27 cellular contexts compared by ENCODE assay signal in the genomic region with DNA sequence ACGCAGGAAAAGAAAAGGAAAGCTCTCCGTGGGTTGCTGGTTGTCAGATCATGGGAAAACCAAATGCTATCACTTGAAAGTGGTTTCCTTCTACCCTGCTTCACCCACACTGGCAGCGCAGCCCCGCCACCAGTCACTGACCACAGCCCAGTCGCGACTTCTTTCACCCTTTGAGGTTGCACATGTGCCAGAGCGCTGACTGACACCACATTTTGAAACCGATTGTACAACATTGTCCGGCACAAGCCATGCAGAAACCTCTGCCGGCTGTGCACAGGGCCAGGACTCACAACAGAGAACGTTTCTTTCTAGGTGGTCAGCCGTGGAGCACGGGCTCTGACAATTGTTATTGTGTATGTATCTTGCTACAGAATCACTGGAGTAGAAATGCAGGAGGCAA.
A peak's percentile ranks its signal among the peaks of the same experiment; 100 is the strongest.
DNase-seq lines count a peak whose midpoint lies in the region; ATAC-seq, FAIRE-seq and TF ChIP-seq lines count a peak whose summit lies in the region.
"Had no signal": no experiment of that assay in that cellular context is flagged by ENCODE, and none has a peak within 500 bp of the region (broad histone marks: within the 10 kb centered on the region; RNA-seq: fewer than 3 reads in every experiment).

No MANE protein-coding gene starts in this region.

- peak overlapping the region; percentile 41 for H2AFZ ChIP-seq in astrocyte (ENCODE audit: low read depth, low read length)
- H2AFZ ChIP-seq in H1 (ENCODE audit: low read length), result no peak overlapping the region

- H3K4me2 ChIP-seq in astrocyte (ENCODE audit: low read length), result peak overlapping the region; percentile 82
- H3K4me2 ChIP-seq in H1 (ENCODE audit: insufficient read depth in 1 of 2, low read depth in 2 of 2, low read length in 2 of 2), result no peak overlapping the region
- H3K4me2 ChIP-seq: BLaER1 treated with 17β-estradiol and CSF1 and Interleukin-3, amounts not matched to agents 10 nM and 100 nM; KMS-11 had no signal

- no peak overlapping the region for H2BK15ac ChIP-seq in H1 (ENCODE audit: low read length)

- H4K20me1 ChIP-seq in astrocyte (ENCODE audit: insufficient read depth, low read length) (no peaks in the 10 kb centered on the region), H1 (replicated peaks in 1 of 2; ENCODE audit: control insufficient read depth in 1 of 2, insufficient read depth in 2 of 2, low read length in 2 of 2) (no peaks in the 10 kb centered on the region)
- H4K20me1 ChIP-seq: BLaER1 treated with 17β-estradiol and CSF1 and Interleukin-3, amounts not matched to agents 10 nM and 100 nM had no signal

- intact Hi-C loops in lower lobe of right lung (cut with DNase I), result no loop called here

- no peak for FAIRE-seq in astrocyte (lab: Jason Lieb, UNC)
- no peak for FAIRE-seq in H1 (lab: Jason Lieb, UNC)
- FAIRE-seq: HTR-8/SVneo, RCC 7860 had no signal

- no peak overlapping the region for H3K14ac ChIP-seq in H1 (ENCODE audit: insufficient read length)

- H3K36me3 ChIP-seq in astrocyte (ENCODE audit: insufficient read depth, low read length) (no peaks in the 10 kb centered on the region), H1 (ENCODE audit: control insufficient read depth in 2 of 4, insufficient read depth in 4 of 4, low read length in 3 of 4) (no peaks in the 10 kb centered on the region), lower lobe of right lung (no peaks in the 10 kb centered on the region)
- H3K36me3 ChIP-seq: BLaER1 treated with 17β-estradiol and CSF1 and Interleukin-3, amounts not matched to agents 10 nM and 100 nM; SJCRH30 had no signal

- H3K79me2 ChIP-seq in astrocyte (ENCODE audit: insufficient read depth, low read length) (no peaks in the 10 kb centered on the region), H1 (ENCODE audit: control insufficient read depth in 1 of 2, insufficient read depth in 2 of 2, low read length in 2 of 2) (no peaks in the 10 kb centered on the region)

- 0 out of 2 replicates have a peak overlapping the region, but pooled peaks have one; percentile 54 for H4K8ac ChIP-seq in H1 (ENCODE audit: extremely low read depth, insufficient read depth, low read length)

- H3K27me3 ChIP-seq in astrocyte (ENCODE audit: insufficient read depth, low read length) (no peaks in the 10 kb centered on the region), H1 (replicated peaks in 1 of 4; ENCODE audit: control insufficient read depth in 3 of 4, extremely low read depth in 1 of 4, insufficient read depth in 3 of 4, low read length in 3 of 4) (no peaks in the 10 kb centered on the region), lower lobe of right lung (ENCODE audit: low read depth) (no peaks in the 10 kb centered on the region)
- H3K27me3 ChIP-seq: BLaER1 treated with 17β-estradiol and CSF1 and Interleukin-3, amounts not matched to agents 10 nM and 100 nM had no signal

- no peak for TF ChIP-seq RAD21 in H1 (IDR thresholded peaks at IDR 0.05 in 1 of 2, conservative IDR thresholded peaks at IDR 0.05 in 1 of 2; ENCODE audit: low read depth in 2 of 2, low read length in 2 of 2)

- no peak overlapping the region for H2AK5ac ChIP-seq in H1 (ENCODE audit: low read depth, low read length)

- no peak overlapping the region for H3K23ac ChIP-seq in H1 (ENCODE audit: insufficient read length)

- H3K4me1 Mint-ChIP-seq in astrocyte (ENCODE audit: low read depth, unreplicated experiment), result peaks cover 6% of the 10 kb centered on the region
- peaks cover 42% of the 10 kb centered on the region for H3K4me1 Mint-ChIP-seq in neural crest cell
- H3K4me1 Mint-ChIP-seq: CD8-positive, alpha-beta memory T cell had no signal

- H3K9me3 ChIP-seq in astrocyte (ENCODE audit: insufficient read depth, low read depth, low read length) (no peaks in the 10 kb centered on the region), H1 (ENCODE audit: insufficient read depth in 2 of 2, low read depth in 1 of 2, low read length in 1 of 2) (no peaks in the 10 kb centered on the region), lower lobe of right lung (no peaks in the 10 kb centered on the region)
- H3K9me3 ChIP-seq: BLaER1 treated with 17β-estradiol and CSF1 and Interleukin-3, amounts not matched to agents 10 nM and 100 nM; SJCRH30 had no signal

- H3K36me3 Mint-ChIP-seq in astrocyte (ENCODE audit: low read depth, unreplicated experiment) (no peaks in the 10 kb centered on the region), neural crest cell (ENCODE audit: low read depth) (no peaks in the 10 kb centered on the region)
- H3K36me3 Mint-ChIP-seq: CD8-positive, alpha-beta memory T cell had no signal

- H4K91ac ChIP-seq in H1 (replicated peaks; ENCODE audit: insufficient read length, low read length), result no peak overlapping the region

- CTCF ChIA-PET in H1 (lab: Charles Lee; ENCODE audit: partially characterized antibody), result no interaction called here

- ATAC-seq in HG03521 (IDR thresholded peaks at IDR 0.05; ENCODE audit: unreplicated experiment) (no peak), lower lobe of right lung (no peak)

- H3K27me3 Mint-ChIP-seq in astrocyte (ENCODE audit: low read depth, unreplicated experiment) (no peaks in the 10 kb centered on the region), neural crest cell (ENCODE audit: low read depth) (no peaks in the 10 kb centered on the region)
- H3K27me3 Mint-ChIP-seq: CD8-positive, alpha-beta memory T cell had no signal

- no peaks in the 10 kb centered on the region for H3K23me2 ChIP-seq in H1 (ENCODE audit: low read depth, low read length)

- no peak for TF ChIP-seq POLR2A in H1 (IDR thresholded peaks at IDR 0.05; ENCODE audit: control extremely low read depth in 1 of 2, low read depth in 2 of 2, low read length in 2 of 2)

- H3K9me3 Mint-ChIP-seq in astrocyte (ENCODE audit: unreplicated experiment) (no peaks in the 10 kb centered on the region), neural crest cell (no peaks in the 10 kb centered on the region)
- H3K9me3 Mint-ChIP-seq: H9 had no signal

- H3K9ac ChIP-seq in astrocyte (ENCODE audit: low read length) (peak overlapping the region; percentile 48), H1 (replicated peaks in 1 of 4; ENCODE audit: extremely low read depth in 1 of 4, low read depth in 3 of 4, low read length in 3 of 4) (no peak overlapping the region)
- H3K9ac ChIP-seq: BLaER1 treated with 17β-estradiol and CSF1 and Interleukin-3, amounts not matched to agents 10 nM and 100 nM; KMS-11 had no signal

- H3K27ac Mint-ChIP-seq in astrocyte (ENCODE audit: unreplicated experiment) (no peak overlapping the region), neural crest cell (ENCODE audit: unreplicated experiment) (no peak overlapping the region)
- H3K27ac Mint-ChIP-seq: CD8-positive, alpha-beta memory T cell; H9 had no signal

- no peaks in the 10 kb centered on the region for H3K79me1 ChIP-seq in H1 (ENCODE audit: low read depth, low read length)

- no peak overlapping the region for H4K5ac ChIP-seq in H1 (ENCODE audit: insufficient read length, low read depth, low read length)

- no peak overlapping the region for H3K18ac ChIP-seq in H1 (ENCODE audit: extremely low read depth, low read length)

- TF ChIP-seq EP300 in H1 (IDR thresholded peaks at IDR 0.05; ENCODE audit: borderline replicate concordance in 1 of 2, low read depth in 2 of 2, low read length in 2 of 2), result no peak

- H2BK12ac ChIP-seq in H1 (ENCODE audit: low read depth, low read length), result no peak overlapping the region

- H2BK5ac ChIP-seq in H1 (ENCODE audit: low read depth, low read length), result no peak overlapping the region

- no peak overlapping the region for H3K4me3 Mint-ChIP-seq in astrocyte (ENCODE audit: unreplicated experiment)
- H3K4me3 Mint-ChIP-seq in neural crest cell, result peak overlapping the region; percentile 75
- H3K4me3 Mint-ChIP-seq: CD8-positive, alpha-beta memory T cell; H9 had no signal

- DNase-seq in astrocyte (ENCODE audit: low read depth) (no peak), H1 (ENCODE audit: low read depth in 1 of 2, low spot score in 2 of 2) (no peak), neural crest cell (ENCODE audit: low read depth, low spot score) (peak; percentile 14), superior temporal gyrus (ENCODE audit: extremely low spot score) (peak; percentile 30), lower lobe of right lung (no peak), GM19240 (ENCODE audit: insufficient read length, low spot score) (no peak)
- DNase-seq: ACHN; Calu3; CD8-positive, alpha-beta memory T cell; DMS53; EL; GF-D8; H9; MV-4-11; NCI-H1105 treated with DMSO at 0.1 percent for 48 hours; NCI-H1694; NCI-H2081 treated with DMSO at 0.1 percent for 48 hours; NCI-H2171 treated with DMSO at 0.1 percent for 48 hours; NCI-H524 treated with DMSO at 0.1 percent for 48 hours; NCI-H82; OCI-M1; SJCRH30 had no signal

- WGBS in H1 (ENCODE audit: extremely low coverage in 1 of 2, insufficient coverage in 1 of 2, insufficient read length in 1 of 2, insufficient replicate concordance in 2 of 2, low coverage in 1 of 2, low lambda C conversion rate in 2 of 2, missing lambda C conversion rate in 1 of 2), 2 experiments, result 87% methylated on average over 13 of the region's 13 CpGs; no CpG with 5 or more reads in 1 of the 2 experiments

- no peak overlapping the region for H2BK120ac ChIP-seq in H1 (replicated peaks; ENCODE audit: low read depth, low read length)

- no peak overlapping the region for H2BK20ac ChIP-seq in H1 (ENCODE audit: low read length)

- no peaks in the 10 kb centered on the region for H3K4me1 ChIP-seq in astrocyte (ENCODE audit: insufficient read depth, low read length)
- H3K4me1 ChIP-seq in H1 (replicated peaks in 1 of 4; ENCODE audit: control insufficient read depth in 3 of 4, insufficient read depth in 4 of 4, low read length in 3 of 4), result peaks cover 2 to 10% (median 4%) of the 10 kb centered on the region in 4 experiments; a peak in 5 of 7 replicates
- no peaks in the 10 kb centered on the region for H3K4me1 ChIP-seq in lower lobe of right lung

- POLR2A ChIA-PET in H1 (lab: Charles Lee; ENCODE audit: partially characterized antibody), result no interaction called here

- H3K4ac ChIP-seq in H1 (replicated peaks; ENCODE audit: insufficient read length, low read depth, low read length), result no peak overlapping the region

- no peak overlapping the region for H3K56ac ChIP-seq in H1 (replicated peaks; ENCODE audit: insufficient read length, low read depth, low read length)

- H3K4me3 ChIP-seq in astrocyte (ENCODE audit: insufficient read depth, low read depth, low read length) (peak overlapping the region; percentile 28), H1 (ENCODE audit: extremely low read depth in 1 of 4, insufficient read depth in 2 of 4, low read depth in 3 of 4, low read length in 4 of 4) (no peak overlapping the region), lower lobe of right lung (no peak overlapping the region)
- H3K4me3 ChIP-seq: BLaER1 treated with 17β-estradiol and CSF1 and Interleukin-3, amounts not matched to agents 10 nM and 100 nM; SJCRH30 had no signal

- TF ChIP-seq CTCF in astrocyte (IDR thresholded peaks at IDR 0.05; ENCODE audit: insufficient read depth, low read depth, low read length) (no peak), H1 (IDR thresholded peaks at IDR 0.05; ENCODE audit: control extremely low read depth in 1 of 3, insufficient read depth in 1 of 3, low read depth in 1 of 3, low read length in 3 of 3) (no peak), neural crest cell (conservative IDR thresholded peaks at IDR 0.05) (no peak), lower lobe of right lung (IDR thresholded peaks at IDR 0.05) (no peak)

- H3K27ac ChIP-seq in astrocyte (ENCODE audit: low read depth, low read length) (no peak overlapping the region), H1 (ENCODE audit: low read depth, low read length) (no peak overlapping the region), lower lobe of right lung (no peak overlapping the region)
- H3K27ac ChIP-seq: BLaER1 treated with 17β-estradiol and CSF1 and Interleukin-3, amounts not matched to agents 10 nM and 100 nM; KMS-11; SJCRH30 had no signal

Comparison
In these comparisons a context has a peak if more than half of its experiments do, and no peak if none do; other contexts are left out.
1. DNase-seq: peak in neural crest cell (single experiment) and superior temporal gyrus (single experiment); none in astrocyte (single experiment), H1 (0 of 2), lower lobe of right lung (single experiment) and GM19240 (single experiment).